ENCODE assay signal across 1 cellular context in the genomic region with DNA sequence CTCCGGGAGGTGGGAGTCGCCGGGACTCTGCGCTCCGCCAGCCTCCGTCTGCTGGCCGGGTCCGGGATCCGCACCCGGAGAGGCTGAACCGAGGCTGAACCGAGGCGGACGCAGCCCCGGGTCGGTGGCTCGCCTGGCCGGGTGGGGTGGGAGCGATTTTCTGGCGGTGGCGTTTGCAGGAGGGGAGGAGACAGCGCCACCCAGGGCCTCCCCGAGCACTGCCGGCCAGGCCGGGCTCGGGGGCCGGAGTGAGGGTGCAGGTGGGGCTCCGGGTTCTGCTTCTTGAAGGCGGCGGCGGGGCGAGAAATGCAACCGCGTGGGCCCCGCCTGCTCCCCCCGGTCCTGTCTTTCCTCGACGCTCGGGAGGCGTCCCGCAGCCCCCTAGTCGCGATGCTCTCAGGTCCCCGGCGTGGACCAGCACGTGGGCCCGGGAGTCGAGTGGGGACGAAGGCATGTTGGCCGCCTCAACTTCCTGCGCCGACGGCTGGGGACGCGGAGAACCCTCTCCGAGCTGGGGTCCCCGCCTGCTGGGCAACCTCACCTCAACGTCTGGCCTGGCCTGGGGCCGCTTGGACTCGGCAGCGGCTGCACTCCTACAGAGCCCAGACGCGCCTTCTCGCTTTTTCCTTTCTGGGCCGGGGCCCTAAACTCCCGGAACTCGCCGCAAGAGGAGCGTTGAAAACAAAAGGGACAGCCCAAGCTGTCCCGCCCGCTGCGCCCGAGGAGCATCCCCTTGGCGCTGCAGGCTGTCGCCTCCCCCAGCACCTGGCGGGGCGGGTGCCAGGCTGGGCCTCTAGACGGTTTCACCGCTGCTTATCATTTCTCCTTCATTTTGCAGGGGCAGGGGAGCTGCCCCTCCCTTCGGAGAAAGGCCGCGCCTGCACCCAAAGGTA.
TF ChIP-seq lines count a peak whose summit lies in the region.

No MANE protein-coding gene starts in this region.

TF ChIP-seq in neural cell, 6 proteins besides CTCF, POLR2A, EP300 and RAD21 (continued from another document):
- TF ChIP-seq REST (IDR thresholded peaks at IDR 0.05; ENCODE audit: borderline replicate concordance) (no peak), EZH2 (IDR thresholded peaks at IDR 0.05; ENCODE audit: borderline replicate concordance, insufficient read depth, low read length, poor library complexity, severe bottlenecking) (peak; percentile 78), POLR2AphosphoS5 (IDR thresholded peaks at IDR 0.05) (no peak)
